7 cellular contexts compared by ENCODE assay signal in the genomic region with DNA sequence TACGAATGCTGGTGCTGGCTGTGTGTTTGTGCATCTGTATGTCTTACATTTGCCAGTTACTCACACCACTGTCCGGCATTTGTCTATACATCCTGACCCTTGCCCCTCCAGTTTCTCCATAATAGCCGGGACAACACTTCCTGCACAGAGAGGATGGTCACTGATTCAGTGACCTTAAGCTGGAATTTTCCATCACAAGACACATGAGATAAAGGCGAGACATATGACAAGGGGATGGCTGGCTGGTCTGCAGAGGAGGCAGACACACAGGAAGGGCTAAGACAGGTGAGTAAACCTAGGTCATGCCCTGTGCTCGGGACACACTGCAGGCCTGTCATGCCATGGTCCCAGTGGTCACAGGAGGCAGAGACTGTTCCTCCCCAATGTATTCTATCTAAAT.
DNase-seq lines count a peak whose midpoint lies in the region; ATAC-seq and TF ChIP-seq lines count a peak whose summit lies in the region.
"Not testable (repeated sequence)": the region's sequence is repeated elsewhere in the genome, so short reads cannot be mapped to it uniquely, and the experiment has no call there.

No MANE protein-coding gene starts in this region.

- not testable (repeated sequence) for H3K4me1 ChIP-seq in hepatocyte (ENCODE audit: insufficient read depth); upper lobe of right lung

- H4K20me1 ChIP-seq in hepatocyte (ENCODE audit: insufficient read depth, poor library complexity, severe bottlenecking): not testable (repeated sequence)

- H3K4me2 ChIP-seq in hepatocyte: not testable (repeated sequence)

- peak overlapping the region; percentile 25 for H3K27ac ChIP-seq in RWPE1
- peak overlapping the region; percentile 68 for H3K27ac ChIP-seq in hepatocyte
- not testable (repeated sequence) for H3K27ac ChIP-seq in upper lobe of right lung

- H3K9me3 Mint-ChIP-seq in nephron progenitor cell: not testable (repeated sequence)

- H3K79me2 ChIP-seq in hepatocyte: not testable (repeated sequence)

- WGBS in hepatocyte (ENCODE audit: low lambda C conversion rate, missing lambda C conversion rate): 85% methylated on average over 5 of the region's 5 CpGs

- H3K9me3 ChIP-seq in hepatocyte (ENCODE audit: low read depth); upper lobe of right lung: not testable (repeated sequence)

- TF ChIP-seq CTCF in RWPE1 (conservative IDR thresholded peaks at IDR 0.05; ENCODE audit: low read depth); hepatocyte (IDR thresholded peaks at IDR 0.05; ENCODE audit: poor library complexity); nephron progenitor cell (IDR thresholded peaks at IDR 0.05); upper lobe of right lung (IDR thresholded peaks at IDR 0.05): not testable (repeated sequence)

- peaks cover 11% of the 10 kb centered on the region for H3K36me3 Mint-ChIP-seq in nephron progenitor cell (ENCODE audit: low read depth)

- H3K4me3 Mint-ChIP-seq in nephron progenitor cell: not testable (repeated sequence)

- not testable (repeated sequence) for H3K27me3 ChIP-seq in hepatocyte, upper lobe of right lung

- ATAC-seq in upper lobe of right lung: not testable (repeated sequence)

- H2AFZ ChIP-seq in hepatocyte: not testable (repeated sequence)

- H3K27me3 Mint-ChIP-seq in nephron progenitor cell (ENCODE audit: low read depth, poor library complexity): not testable (repeated sequence)

- H3K4me3 ChIP-seq in hepatocyte, upper lobe of right lung: not testable (repeated sequence)

- DNase-seq in RWPE1 (ENCODE audit: low spot score); hepatocyte (ENCODE audit: low spot score); nephron progenitor cell: not testable (repeated sequence)
- peak; percentile 22 for DNase-seq in activated effector memory CD4-positive, alpha-beta T cell treated with anti-CD3 and anti-CD28 coated beads, Interleukin-2, amount 50 U/mL, for 16 hours
- DNase-seq in dermis microvascular lymphatic vessel endothelial cell (ENCODE audit: low read depth in 2 of 2): peak; percentile 11 to 57
- peak; percentile 27 to 48 for DNase-seq in lung microvascular endothelial cell (ENCODE audit: low read depth in 2 of 2)
- DNase-seq in upper lobe of right lung: peak; percentile 12

- intact Hi-C loops in upper lobe of right lung (cut with DNase I): not testable (repeated sequence)

- not testable (repeated sequence) for H3K36me3 ChIP-seq in hepatocyte (replicated peaks; ENCODE audit: insufficient read depth, low read depth)
- H3K36me3 ChIP-seq in upper lobe of right lung: peaks cover 65% of the 10 kb centered on the region

- not testable (repeated sequence) for H3K4me1 Mint-ChIP-seq in nephron progenitor cell

- CTCF ChIA-PET in RWPE1 (lab: Yijun Ruan, JAX): not testable (repeated sequence)

- POLR2A ChIA-PET in RWPE1 (lab: Yijun Ruan, JAX; ENCODE audit: low non-redundant PET): not testable (repeated sequence)

- peak overlapping the region; percentile 82 for H3K27ac Mint-ChIP-seq in nephron progenitor cell

- H3K9me2 ChIP-seq in hepatocyte (replicated peaks; ENCODE audit: insufficient read depth): not testable (repeated sequence)
